Comparison of ENCODE assay signal across 1 cellular context in the genomic region with DNA sequence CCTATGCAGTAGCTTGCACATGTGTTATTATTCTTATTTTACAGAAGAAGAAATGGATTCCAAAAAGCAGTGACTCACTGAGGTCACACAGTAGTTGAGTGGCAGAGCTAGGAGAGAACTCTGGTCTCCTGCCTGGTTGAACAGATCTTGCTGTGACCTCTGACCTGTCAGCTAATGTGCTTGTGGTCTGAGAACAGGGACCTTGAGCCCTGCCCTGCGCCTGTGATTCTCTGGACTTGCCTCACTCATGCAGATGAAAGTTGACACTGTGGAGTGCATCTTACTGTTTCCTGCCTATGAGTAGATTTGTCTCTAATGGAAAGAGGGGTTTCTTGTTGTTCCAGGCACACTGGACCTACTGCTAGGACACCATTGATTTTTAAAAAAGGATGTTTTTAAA.
TF ChIP-seq lines count a peak whose summit lies in the region.

No MANE protein-coding gene starts in this region.

TF ChIP-seq in HepG2, 621 proteins besides CTCF, POLR2A, EP300 and RAD21 (continued from another document and continues in another):
- TF ChIP-seq, protein P1, sequence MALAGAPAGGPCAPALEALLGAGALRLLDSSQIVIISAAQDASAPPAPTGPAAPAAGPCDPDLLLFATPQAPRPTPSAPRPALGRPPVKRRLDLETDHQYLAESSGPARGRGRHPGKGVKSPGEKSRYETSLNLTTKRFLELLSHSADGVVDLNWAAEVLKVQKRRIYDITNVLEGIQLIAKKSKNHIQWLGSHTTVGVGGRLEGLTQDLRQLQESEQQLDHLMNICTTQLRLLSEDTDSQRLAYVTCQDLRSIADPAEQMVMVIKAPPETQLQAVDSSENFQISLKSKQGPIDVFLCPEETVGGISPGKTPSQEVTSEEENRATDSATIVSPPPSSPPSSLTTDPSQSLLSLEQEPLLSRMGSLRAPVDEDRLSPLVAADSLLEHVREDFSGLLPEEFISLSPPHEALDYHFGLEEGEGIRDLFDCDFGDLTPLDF (CRISPR knock-in tag; IDR thresholded peaks at IDR 0.05): no peak
- TF ChIP-seq TRIM24 (CRISPR knock-in tag; IDR thresholded peaks at IDR 0.05) (peak; percentile 69), ESRRA (CRISPR knock-in tag; IDR thresholded peaks at IDR 0.05; ENCODE audit: low read depth) (peak; percentile 85; the same call in 1 of the 2 replicates), TBL1XR1 (IDR thresholded peaks at IDR 0.05; ENCODE audit: borderline replicate concordance, low read length, partially characterized antibody) (peak; percentile 40), CEBPG (CRISPR knock-in tag; IDR thresholded peaks at IDR 0.05) (peak; percentile 34; the same call in 1 of the 2 replicates), NFE2 (CRISPR knock-in tag; IDR thresholded peaks at IDR 0.05) (no peak), NCOR1 (IDR thresholded peaks at IDR 0.05; ENCODE audit: borderline replicate concordance, low read length) (peak; percentile 75; the same call in 1 of the 2 replicates), ZNF614 (CRISPR knock-in tag; IDR thresholded peaks at IDR 0.05; ENCODE audit: borderline replicate concordance) (peak; percentile 87), HDAC2 (CRISPR knock-in tag; IDR thresholded peaks at IDR 0.05) (peak; percentile 61; the same call in 1 of the 2 replicates), BCL6 (CRISPR knock-in tag; IDR thresholded peaks at IDR 0.05) (peak; percentile 44; the same call in 1 of the 2 replicates), HOXA5 (CRISPR knock-in tag; IDR thresholded peaks at IDR 0.05) (0 out of 2 replicates have a peak, but pooled peaks have one; percentile 18), ZNF343 (CRISPR knock-in tag; IDR thresholded peaks at IDR 0.05) (no peak), TBX2 (CRISPR knock-in tag; IDR thresholded peaks at IDR 0.05; ENCODE audit: borderline replicate concordance) (peak; percentile 34; the same call in 1 of the 2 replicates), ERF (CRISPR knock-in tag; IDR thresholded peaks at IDR 0.05) (0 out of 2 replicates have a peak, but pooled peaks have one; percentile 25), ZNF121 (CRISPR knock-in tag; IDR thresholded peaks at IDR 0.05) (peak; percentile 89), RARA (CRISPR knock-in tag; IDR thresholded peaks at IDR 0.05) (peak; percentile 78), SIX4 (CRISPR knock-in tag; IDR thresholded peaks at IDR 0.05) (peak; percentile 34; the same call in 1 of the 2 replicates), CREM (IDR thresholded peaks at IDR 0.05) (no peak), CREM (CRISPR knock-in tag; IDR thresholded peaks at IDR 0.05) (no peak), ZNF556 (CRISPR knock-in tag; IDR thresholded peaks at IDR 0.05; ENCODE audit: borderline replicate concordance) (no peak), RXRA (CRISPR knock-in tag; IDR thresholded peaks at IDR 0.05) (peak; percentile 42; the same call in 1 of the 2 replicates), ZNF605 (CRISPR knock-in tag; IDR thresholded peaks at IDR 0.05) (0 out of 2 replicates have a peak, but pooled peaks have one; percentile 32), CCAR2 (optimal IDR thresholded peaks at IDR 0.05; ENCODE audit: low read depth, low read length) (no peak), TARDBP (CRISPR knock-in tag; IDR thresholded peaks at IDR 0.05) (peak; percentile 50; the same call in 1 of the 2 replicates), JUN (CRISPR knock-in tag; IDR thresholded peaks at IDR 0.05) (no peak), PPARG (CRISPR knock-in tag; conservative IDR thresholded peaks at IDR 0.05) (peak; percentile 56), ELF3 (CRISPR knock-in tag; IDR thresholded peaks at IDR 0.05) (peak; percentile 60; the same call in 1 of the 2 replicates), MED1 (CRISPR knock-in tag; IDR thresholded peaks at IDR 0.05) (peak; percentile 72), ZNF607 (CRISPR knock-in tag; IDR thresholded peaks at IDR 0.05; ENCODE audit: borderline replicate concordance) (0 out of 2 replicates have a peak, but pooled peaks have one; percentile 18), JDP2 (CRISPR knock-in tag; IDR thresholded peaks at IDR 0.05; ENCODE audit: borderline replicate concordance) (no peak), TEAD2 (CRISPR knock-in tag; IDR thresholded peaks at IDR 0.05) (no peak), FOXC1 (CRISPR knock-in tag; IDR thresholded peaks at IDR 0.05; ENCODE audit: borderline replicate concordance) (no peak), ADNP (CRISPR knock-in tag; IDR thresholded peaks at IDR 0.05) (0 out of 2 replicates have a peak, but pooled peaks have one; percentile 13)
- TF ChIP-seq, protein P2, sequence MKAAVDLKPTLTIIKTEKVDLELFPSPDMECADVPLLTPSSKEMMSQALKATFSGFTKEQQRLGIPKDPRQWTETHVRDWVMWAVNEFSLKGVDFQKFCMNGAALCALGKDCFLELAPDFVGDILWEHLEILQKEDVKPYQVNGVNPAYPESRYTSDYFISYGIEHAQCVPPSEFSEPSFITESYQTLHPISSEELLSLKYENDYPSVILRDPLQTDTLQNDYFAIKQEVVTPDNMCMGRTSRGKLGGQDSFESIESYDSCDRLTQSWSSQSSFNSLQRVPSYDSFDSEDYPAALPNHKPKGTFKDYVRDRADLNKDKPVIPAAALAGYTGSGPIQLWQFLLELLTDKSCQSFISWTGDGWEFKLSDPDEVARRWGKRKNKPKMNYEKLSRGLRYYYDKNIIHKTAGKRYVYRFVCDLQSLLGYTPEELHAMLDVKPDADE (CRISPR knock-in tag; IDR thresholded peaks at IDR 0.05): no peak
- TF ChIP-seq, protein P3, sequence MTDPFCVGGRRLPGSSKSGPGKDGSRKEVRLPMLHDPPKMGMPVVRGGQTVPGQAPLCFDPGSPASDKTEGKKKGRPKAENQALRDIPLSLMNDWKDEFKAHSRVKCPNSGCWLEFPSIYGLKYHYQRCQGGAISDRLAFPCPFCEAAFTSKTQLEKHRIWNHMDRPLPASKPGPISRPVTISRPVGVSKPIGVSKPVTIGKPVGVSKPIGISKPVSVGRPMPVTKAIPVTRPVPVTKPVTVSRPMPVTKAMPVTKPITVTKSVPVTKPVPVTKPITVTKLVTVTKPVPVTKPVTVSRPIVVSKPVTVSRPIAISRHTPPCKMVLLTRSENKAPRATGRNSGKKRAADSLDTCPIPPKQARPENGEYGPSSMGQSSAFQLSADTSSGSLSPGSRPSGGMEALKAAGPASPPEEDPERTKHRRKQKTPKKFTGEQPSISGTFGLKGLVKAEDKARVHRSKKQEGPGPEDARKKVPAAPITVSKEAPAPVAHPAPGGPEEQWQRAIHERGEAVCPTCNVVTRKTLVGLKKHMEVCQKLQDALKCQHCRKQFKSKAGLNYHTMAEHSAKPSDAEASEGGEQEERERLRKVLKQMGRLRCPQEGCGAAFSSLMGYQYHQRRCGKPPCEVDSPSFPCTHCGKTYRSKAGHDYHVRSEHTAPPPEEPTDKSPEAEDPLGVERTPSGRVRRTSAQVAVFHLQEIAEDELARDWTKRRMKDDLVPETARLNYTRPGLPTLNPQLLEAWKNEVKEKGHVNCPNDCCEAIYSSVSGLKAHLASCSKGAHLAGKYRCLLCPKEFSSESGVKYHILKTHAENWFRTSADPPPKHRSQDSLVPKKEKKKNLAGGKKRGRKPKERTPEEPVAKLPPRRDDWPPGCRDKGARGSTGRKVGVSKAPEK (CRISPR knock-in tag; IDR thresholded peaks at IDR 0.05; ENCODE audit: borderline replicate concordance): no peak
- TF ChIP-seq, protein P4, sequence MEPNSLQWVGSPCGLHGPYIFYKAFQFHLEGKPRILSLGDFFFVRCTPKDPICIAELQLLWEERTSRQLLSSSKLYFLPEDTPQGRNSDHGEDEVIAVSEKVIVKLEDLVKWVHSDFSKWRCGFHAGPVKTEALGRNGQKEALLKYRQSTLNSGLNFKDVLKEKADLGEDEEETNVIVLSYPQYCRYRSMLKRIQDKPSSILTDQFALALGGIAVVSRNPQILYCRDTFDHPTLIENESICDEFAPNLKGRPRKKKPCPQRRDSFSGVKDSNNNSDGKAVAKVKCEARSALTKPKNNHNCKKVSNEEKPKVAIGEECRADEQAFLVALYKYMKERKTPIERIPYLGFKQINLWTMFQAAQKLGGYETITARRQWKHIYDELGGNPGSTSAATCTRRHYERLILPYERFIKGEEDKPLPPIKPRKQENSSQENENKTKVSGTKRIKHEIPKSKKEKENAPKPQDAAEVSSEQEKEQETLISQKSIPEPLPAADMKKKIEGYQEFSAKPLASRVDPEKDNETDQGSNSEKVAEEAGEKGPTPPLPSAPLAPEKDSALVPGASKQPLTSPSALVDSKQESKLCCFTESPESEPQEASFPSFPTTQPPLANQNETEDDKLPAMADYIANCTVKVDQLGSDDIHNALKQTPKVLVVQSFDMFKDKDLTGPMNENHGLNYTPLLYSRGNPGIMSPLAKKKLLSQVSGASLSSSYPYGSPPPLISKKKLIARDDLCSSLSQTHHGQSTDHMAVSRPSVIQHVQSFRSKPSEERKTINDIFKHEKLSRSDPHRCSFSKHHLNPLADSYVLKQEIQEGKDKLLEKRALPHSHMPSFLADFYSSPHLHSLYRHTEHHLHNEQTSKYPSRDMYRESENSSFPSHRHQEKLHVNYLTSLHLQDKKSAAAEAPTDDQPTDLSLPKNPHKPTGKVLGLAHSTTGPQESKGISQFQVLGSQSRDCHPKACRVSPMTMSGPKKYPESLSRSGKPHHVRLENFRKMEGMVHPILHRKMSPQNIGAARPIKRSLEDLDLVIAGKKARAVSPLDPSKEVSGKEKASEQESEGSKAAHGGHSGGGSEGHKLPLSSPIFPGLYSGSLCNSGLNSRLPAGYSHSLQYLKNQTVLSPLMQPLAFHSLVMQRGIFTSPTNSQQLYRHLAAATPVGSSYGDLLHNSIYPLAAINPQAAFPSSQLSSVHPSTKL (CRISPR knock-in tag; IDR thresholded peaks at IDR 0.05): peak; percentile 86
- TF ChIP-seq, protein P5, sequence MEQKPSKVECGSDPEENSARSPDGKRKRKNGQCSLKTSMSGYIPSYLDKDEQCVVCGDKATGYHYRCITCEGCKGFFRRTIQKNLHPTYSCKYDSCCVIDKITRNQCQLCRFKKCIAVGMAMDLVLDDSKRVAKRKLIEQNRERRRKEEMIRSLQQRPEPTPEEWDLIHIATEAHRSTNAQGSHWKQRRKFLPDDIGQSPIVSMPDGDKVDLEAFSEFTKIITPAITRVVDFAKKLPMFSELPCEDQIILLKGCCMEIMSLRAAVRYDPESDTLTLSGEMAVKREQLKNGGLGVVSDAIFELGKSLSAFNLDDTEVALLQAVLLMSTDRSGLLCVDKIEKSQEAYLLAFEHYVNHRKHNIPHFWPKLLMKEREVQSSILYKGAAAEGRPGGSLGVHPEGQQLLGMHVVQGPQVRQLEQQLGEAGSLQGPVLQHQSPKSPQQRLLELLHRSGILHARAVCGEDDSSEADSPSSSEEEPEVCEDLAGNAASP (CRISPR knock-in tag; IDR thresholded peaks at IDR 0.05; ENCODE audit: borderline replicate concordance): peak; percentile 17; the same call in 1 of the 2 replicates
- TF ChIP-seq, protein P6, sequence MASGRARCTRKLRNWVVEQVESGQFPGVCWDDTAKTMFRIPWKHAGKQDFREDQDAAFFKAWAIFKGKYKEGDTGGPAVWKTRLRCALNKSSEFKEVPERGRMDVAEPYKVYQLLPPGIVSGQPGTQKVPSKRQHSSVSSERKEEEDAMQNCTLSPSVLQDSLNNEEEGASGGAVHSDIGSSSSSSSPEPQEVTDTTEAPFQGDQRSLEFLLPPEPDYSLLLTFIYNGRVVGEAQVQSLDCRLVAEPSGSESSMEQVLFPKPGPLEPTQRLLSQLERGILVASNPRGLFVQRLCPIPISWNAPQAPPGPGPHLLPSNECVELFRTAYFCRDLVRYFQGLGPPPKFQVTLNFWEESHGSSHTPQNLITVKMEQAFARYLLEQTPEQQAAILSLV (CRISPR knock-in tag; IDR thresholded peaks at IDR 0.05; ENCODE audit: borderline replicate concordance): 0 out of 2 replicates have a peak, but pooled peaks have one; percentile 43
- TF ChIP-seq, protein P7, sequence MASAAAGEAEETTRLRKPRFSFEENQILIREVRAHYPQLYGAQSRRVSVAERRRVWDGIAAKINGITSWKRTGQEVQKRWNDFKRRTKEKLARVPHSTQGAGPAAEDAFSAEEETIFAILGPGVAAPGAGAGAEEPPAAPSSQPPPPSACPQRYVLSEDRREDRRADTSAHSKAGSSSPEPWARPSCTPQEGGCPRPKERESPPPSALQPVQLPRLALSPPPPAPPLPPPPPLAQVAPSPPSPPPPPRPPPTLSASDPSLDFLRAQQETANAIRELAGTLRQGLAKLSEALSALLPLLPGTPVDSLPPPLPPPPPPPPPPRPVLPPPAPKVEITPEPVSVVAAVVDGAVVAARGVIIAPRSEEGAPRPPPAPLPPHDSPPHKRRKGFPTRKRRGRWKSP (CRISPR knock-in tag; IDR thresholded peaks at IDR 0.05): no peak
- TF ChIP-seq, protein P8, sequence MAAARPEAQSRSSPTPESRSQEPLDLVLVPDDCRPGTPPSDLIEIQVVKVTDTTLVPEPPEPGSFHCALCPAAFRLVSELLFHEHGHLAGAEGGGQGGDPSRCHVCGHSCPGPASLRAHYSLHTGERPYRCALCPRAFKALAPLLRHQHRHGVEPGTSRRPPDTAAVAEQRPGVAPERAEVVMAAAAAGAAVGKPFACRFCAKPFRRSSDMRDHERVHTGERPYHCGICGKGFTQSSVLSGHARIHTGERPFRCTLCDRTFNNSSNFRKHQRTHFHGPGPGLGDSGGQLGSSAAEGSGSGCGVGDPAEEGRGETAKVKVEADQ (CRISPR knock-in tag; IDR thresholded peaks at IDR 0.05; ENCODE audit: borderline replicate concordance): no peak
- TF ChIP-seq, protein P9, sequence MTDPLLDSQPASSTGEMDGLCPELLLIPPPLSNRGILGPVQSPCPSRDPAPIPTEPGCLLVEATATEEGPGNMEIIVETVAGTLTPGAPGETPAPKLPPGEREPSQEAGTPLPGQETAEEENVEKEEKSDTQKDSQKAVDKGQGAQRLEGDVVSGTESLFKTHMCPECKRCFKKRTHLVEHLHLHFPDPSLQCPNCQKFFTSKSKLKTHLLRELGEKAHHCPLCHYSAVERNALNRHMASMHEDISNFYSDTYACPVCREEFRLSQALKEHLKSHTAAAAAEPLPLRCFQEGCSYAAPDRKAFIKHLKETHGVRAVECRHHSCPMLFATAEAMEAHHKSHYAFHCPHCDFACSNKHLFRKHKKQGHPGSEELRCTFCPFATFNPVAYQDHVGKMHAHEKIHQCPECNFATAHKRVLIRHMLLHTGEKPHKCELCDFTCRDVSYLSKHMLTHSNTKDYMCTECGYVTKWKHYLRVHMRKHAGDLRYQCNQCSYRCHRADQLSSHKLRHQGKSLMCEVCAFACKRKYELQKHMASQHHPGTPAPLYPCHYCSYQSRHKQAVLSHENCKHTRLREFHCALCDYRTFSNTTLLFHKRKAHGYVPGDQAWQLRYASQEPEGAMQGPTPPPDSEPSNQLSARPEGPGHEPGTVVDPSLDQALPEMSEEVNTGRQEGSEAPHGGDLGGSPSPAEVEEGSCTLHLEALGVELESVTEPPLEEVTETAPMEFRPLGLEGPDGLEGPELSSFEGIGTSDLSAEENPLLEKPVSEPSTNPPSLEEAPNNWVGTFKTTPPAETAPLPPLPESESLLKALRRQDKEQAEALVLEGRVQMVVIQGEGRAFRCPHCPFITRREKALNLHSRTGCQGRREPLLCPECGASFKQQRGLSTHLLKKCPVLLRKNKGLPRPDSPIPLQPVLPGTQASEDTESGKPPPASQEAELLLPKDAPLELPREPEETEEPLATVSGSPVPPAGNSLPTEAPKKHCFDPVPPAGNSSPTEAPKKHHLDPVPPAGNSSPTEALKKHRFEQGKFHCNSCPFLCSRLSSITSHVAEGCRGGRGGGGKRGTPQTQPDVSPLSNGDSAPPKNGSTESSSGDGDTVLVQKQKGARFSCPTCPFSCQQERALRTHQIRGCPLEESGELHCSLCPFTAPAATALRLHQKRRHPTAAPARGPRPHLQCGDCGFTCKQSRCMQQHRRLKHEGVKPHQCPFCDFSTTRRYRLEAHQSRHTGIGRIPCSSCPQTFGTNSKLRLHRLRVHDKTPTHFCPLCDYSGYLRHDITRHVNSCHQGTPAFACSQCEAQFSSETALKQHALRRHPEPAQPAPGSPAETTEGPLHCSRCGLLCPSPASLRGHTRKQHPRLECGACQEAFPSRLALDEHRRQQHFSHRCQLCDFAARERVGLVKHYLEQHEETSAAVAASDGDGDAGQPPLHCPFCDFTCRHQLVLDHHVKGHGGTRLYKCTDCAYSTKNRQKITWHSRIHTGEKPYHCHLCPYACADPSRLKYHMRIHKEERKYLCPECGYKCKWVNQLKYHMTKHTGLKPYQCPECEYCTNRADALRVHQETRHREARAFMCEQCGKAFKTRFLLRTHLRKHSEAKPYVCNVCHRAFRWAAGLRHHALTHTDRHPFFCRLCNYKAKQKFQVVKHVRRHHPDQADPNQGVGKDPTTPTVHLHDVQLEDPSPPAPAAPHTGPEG (CRISPR knock-in tag; IDR thresholded peaks at IDR 0.05): no peak
